Comparison of ENCODE assay signal across 8 cellular contexts in genomic region chr2:10072656-10073480, GRCh38. TPM values are rescaled to one million over a fixed set of nuclear protein-coding genes. Genes with fewer than 3 reads are reported as not detected.
A peak's percentile ranks its signal among the peaks of the same experiment; 100 is the strongest.
DNase-seq lines count a peak whose midpoint lies in the region; ATAC-seq and TF ChIP-seq lines count a peak whose summit lies in the region.

No MANE protein-coding gene starts in this region.

- ATAC-seq in GM19328 (IDR thresholded peaks at IDR 0.05; ENCODE audit: unreplicated experiment) = peak; percentile 78
- peak; percentile 75 for ATAC-seq in HG03565 (IDR thresholded peaks at IDR 0.05; ENCODE audit: unreplicated experiment)
- peak; percentile 94 to 95 for ATAC-seq in lower lobe of right lung

- intact Hi-C loops in lower lobe of right lung (cut with DNase I) = no loop called here

- H3K36me3 ChIP-seq in BJ (ENCODE audit: control insufficient read depth, insufficient read depth, low read length) (no peaks in the 10 kb centered on the region), lower lobe of right lung (no peaks in the 10 kb centered on the region)

- POLR2A ChIA-PET in BJ (lab: Charles Lee) = interaction anchor here (0.6 kb wide), 1 partner anchor 218 kb away, joined by 10 read pairs; no protein-coding TSS in a partner anchor

- DNase-seq in BJ (ENCODE audit: low read depth) = no peak
- peak; percentile 77 for DNase-seq in NCI-H748 treated with DMSO at 0.1 percent for 48 hours (lab: John Stamatoyannopoulos, UW)
- DNase-seq in activated CD4-positive, alpha-beta T cell treated with anti-CD3 and anti-CD28 coated beads, Interleukin-2, amount 50 U/mL, for 4 hours = peak; percentile 70 to 76
- peak; percentile 73 to 83 for DNase-seq in dermis microvascular lymphatic vessel endothelial cell (ENCODE audit: low read depth in 2 of 2)
- peak; percentile 82 for DNase-seq in lower lobe of right lung
- DNase-seq in stimulated activated CD8-positive, alpha-beta memory T cell treated with anti-CD3 and anti-CD28 coated beads, Interleukin-12 subunit alpha, Interleukin-12 subunit beta, amount 100 ng/mL, for 4 hours (ENCODE audit: low read depth) = peak; percentile 42

- H3K4me1 ChIP-seq in lower lobe of right lung = no peaks in the 10 kb centered on the region

- H3K27me3 ChIP-seq in BJ (ENCODE audit: control insufficient read depth, insufficient read depth, low read length) = 0 out of 2 replicates have a peak, but pooled peaks cover 2% of the 10 kb centered on the region
- H3K27me3 ChIP-seq in lower lobe of right lung (ENCODE audit: low read depth) = peaks cover 19% of the 10 kb centered on the region

- no peaks in the 10 kb centered on the region for H3K9me3 ChIP-seq in lower lobe of right lung

- H3K27ac ChIP-seq in lower lobe of right lung = no peak overlapping the region

- CTCF ChIA-PET in BJ (lab: Yijun Ruan, JAX) = interaction anchor here (0.6 to 9.9 kb wide), 37 partner anchors 9 to 595 kb away, joined by 3 to 192 read pairs (median 4); partner anchors contain the start of gene HPCAL1

- no peak overlapping the region for H3K4me3 ChIP-seq in BJ (ENCODE audit: low read depth, low read length)
- H3K4me3 ChIP-seq in lower lobe of right lung = no peak overlapping the region

- TF ChIP-seq CTCF in BJ (IDR thresholded peaks at IDR 0.05; ENCODE audit: insufficient read depth, low read depth, low read length) = peak; percentile 93
- peak; percentile 86 for TF ChIP-seq CTCF in lower lobe of right lung (IDR thresholded peaks at IDR 0.05)

RNA-seq across cellular contexts. Expression of gene CYS1, which starts 7.3 kb away (rescaled TPM):
- polyA plus RNA-seq in BJ (2011; rRNA removed) = 1.5 and 2.5 TPM in 2 replicates
- polyA minus RNA-seq in BJ (2011; rRNA and poly(A)+ RNA removed) = 0.82 and 1.2 TPM in 2 replicates
- under 0.01 TPM in 2 replicates for total RNA-seq in dermis microvascular lymphatic vessel endothelial cell
- 2.6 TPM for total RNA-seq in lower lobe of right lung

RNA-seq across cellular contexts. Expression of gene KLF11, which starts 29.5 kb away (rescaled TPM):
- 16.7 and 21.7 TPM in 2 replicates for polyA plus RNA-seq in BJ (2011; rRNA removed)
- polyA minus RNA-seq in BJ (2011; rRNA and poly(A)+ RNA removed) = 12.8 and 16.4 TPM in 2 replicates
- total RNA-seq in dermis microvascular lymphatic vessel endothelial cell = 4.4 and 7.7 TPM in 2 replicates
- total RNA-seq in lower lobe of right lung = 40.8 TPM

RNA-seq across cellular contexts. Expression of gene RRM2, which starts 49.7 kb away (rescaled TPM):
- 23.5 and 31.8 TPM in 2 replicates for polyA plus RNA-seq in BJ (2011; rRNA removed)
- 19.2 and 19.6 TPM in 2 replicates for polyA minus RNA-seq in BJ (2011; rRNA and poly(A)+ RNA removed)
- total RNA-seq in dermis microvascular lymphatic vessel endothelial cell (18.1 and 29.1 TPM in 2 replicates), lower lobe of right lung (8.4 TPM)
